In genomic region chr10:83254698-83255097, GRCh38 we compare ENCODE assay signal across 28 cellular contexts.
"Had no signal": no experiment of that assay in that cellular context is flagged by ENCODE, and none has a peak within 500 bp of the region (broad histone marks: within the 10 kb centered on the region; RNA-seq: fewer than 3 reads in every experiment).

No MANE protein-coding gene starts in this region.

- FAIRE-seq: colon, endometrium, endothelial cell of umbilical vein, frontal cortex had no signal

- H3K4me1 ChIP-seq: colonic mucosa, esophagus muscularis mucosa, esophagus squamous epithelium, foreskin keratinocyte, gastrocnemius medialis, gastroesophageal sphincter, heart left ventricle, heart right ventricle had no signal

- DNase-seq: colonic mucosa; cortex of kidney; dermis blood vessel endothelial cell; dorsolateral prefrontal cortex; effector CD4-positive, alpha-beta T cell; effector CD8-positive, alpha-beta T cell; effector memory CD4-positive, alpha-beta T cell; effector memory CD8-positive, alpha-beta T cell; endodermal cell; erythroblast; esophagus squamous epithelium; foreskin fibroblast; foreskin keratinocyte; foreskin melanocyte; gastrocnemius medialis; glutamatergic neuron; head of caudate nucleus; heart left ventricle; heart right ventricle had no signal

- H3K27ac ChIP-seq: colonic mucosa, coronary artery, dorsolateral prefrontal cortex, epithelial cell of prostate, esophagus muscularis mucosa, esophagus squamous epithelium, foreskin keratinocyte, gastrocnemius medialis, gastroesophageal sphincter, heart left ventricle, heart right ventricle had no signal

- ATAC-seq: effector memory CD8-positive, alpha-beta T cell; esophagus mucosa; foreskin keratinocyte; gastrocnemius medialis; gastroesophageal sphincter; heart left ventricle; heart right ventricle had no signal

- H3K36me3 ChIP-seq: colonic mucosa, esophagus muscularis mucosa, esophagus squamous epithelium, gastrocnemius medialis, gastroesophageal sphincter, heart left ventricle, heart right ventricle had no signal

- H3K9me3 ChIP-seq: colonic mucosa, gastrocnemius medialis had no signal

- H3K4me3 ChIP-seq: colonic mucosa, coronary artery, dorsolateral prefrontal cortex, esophagus muscularis mucosa, esophagus squamous epithelium, gastrocnemius medialis, gastroesophageal sphincter, heart left ventricle, heart right ventricle had no signal

- H3K27me3 ChIP-seq: colonic mucosa, dorsolateral prefrontal cortex, esophagus muscularis mucosa, esophagus squamous epithelium, gastrocnemius medialis, gastroesophageal sphincter, heart left ventricle, heart right ventricle had no signal
